Comparison of ENCODE assay signal across 8 cellular contexts in the genomic region with DNA sequence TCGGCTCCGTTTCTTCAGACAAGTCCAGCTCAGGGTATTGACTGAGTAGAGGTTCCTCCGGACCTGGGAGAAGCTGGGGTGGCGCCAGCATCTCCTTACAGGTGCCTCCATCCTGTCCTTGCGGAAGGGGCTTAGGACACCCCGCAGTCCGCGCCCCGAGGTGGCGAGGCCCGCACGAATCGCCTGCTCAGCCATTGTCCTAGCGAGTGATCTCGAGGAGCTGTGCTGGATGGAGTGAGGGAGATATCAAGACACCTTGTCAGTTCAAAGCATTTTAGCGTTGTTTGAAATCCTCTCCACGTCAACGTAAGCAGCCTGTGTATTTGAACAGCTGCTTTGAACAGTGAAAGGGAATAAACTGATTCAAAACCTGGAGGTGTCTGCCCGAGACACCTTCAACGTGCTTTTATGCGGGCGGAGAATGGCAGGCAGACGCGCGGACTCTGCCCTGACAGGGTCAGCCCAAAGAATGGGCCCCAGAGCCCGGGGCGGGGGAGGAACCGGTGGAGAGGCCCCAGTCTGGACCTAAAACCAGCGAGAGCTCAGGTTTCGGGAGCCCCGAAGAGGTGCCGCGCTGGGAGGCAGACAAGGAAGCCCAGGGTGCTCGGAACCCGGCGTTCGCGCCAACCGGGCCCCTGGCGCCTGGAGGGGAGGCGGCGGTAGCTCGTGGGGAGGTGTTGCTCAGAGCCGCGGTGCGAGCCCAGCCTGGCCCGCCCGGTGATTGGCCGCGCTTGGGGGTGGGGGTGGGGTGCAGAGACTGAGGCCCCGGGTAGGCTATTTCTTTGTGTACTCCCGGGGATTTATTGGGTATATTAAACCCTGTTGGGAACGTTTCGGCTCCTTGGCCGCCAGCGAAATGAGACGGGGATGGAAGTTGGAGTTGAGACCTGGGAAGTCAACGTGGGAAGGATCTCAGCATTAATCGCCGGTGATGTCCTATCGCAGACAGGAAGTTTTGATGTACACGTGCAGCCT. TPM values are rescaled to one million over a fixed set of nuclear protein-coding genes. Genes with fewer than 3 reads are reported as not detected.
DNase-seq lines count a peak whose midpoint lies in the region; ATAC-seq, FAIRE-seq and TF ChIP-seq lines count a peak whose summit lies in the region.

No MANE protein-coding gene starts in this region.

- intact Hi-C loops in naive thymus-derived CD4-positive, alpha-beta T cell (cut with micrococcal nuclease): loop anchor here (2.0 to 10.0 kb wide), 5 partner anchors 116 to 1907 kb away; a partner anchor contains a TSS

- CTCF ChIA-PET in naive thymus-derived CD4-positive, alpha-beta T cell (lab: Charles Lee): no interaction called here

- peaks cover 1% of the 10 kb centered on the region for H4K20me1 ChIP-seq in astrocyte (ENCODE audit: insufficient read depth, low read length)

- no peak for ATAC-seq in naive thymus-derived CD4-positive, alpha-beta T cell
- no peak for ATAC-seq in HG03571 (IDR thresholded peaks at IDR 0.05; ENCODE audit: unreplicated experiment)

- H3K79me2 ChIP-seq in astrocyte (ENCODE audit: insufficient read depth, low read length): peaks cover 13% of the 10 kb centered on the region

- H3K9me3 Mint-ChIP-seq in astrocyte (ENCODE audit: unreplicated experiment): peaks cover 6% of the 10 kb centered on the region
- peaks cover 0 to 9% (median 1%) of the 10 kb centered on the region in 11 donors for H3K9me3 Mint-ChIP-seq in naive thymus-derived CD4-positive, alpha-beta T cell

- peaks cover 70% of the 10 kb centered on the region for H3K27me3 ChIP-seq in astrocyte (ENCODE audit: insufficient read depth, low read length)
- peaks cover 35 to 55% of the 10 kb centered on the region in 2 donors for H3K27me3 ChIP-seq in naive thymus-derived CD4-positive, alpha-beta T cell (ENCODE audit: control insufficient read depth in 2 of 2, insufficient read depth in 2 of 2, low read length in 2 of 2)
- peaks cover 53% of the 10 kb centered on the region for H3K27me3 ChIP-seq in MG63

- H3K4me1 Mint-ChIP-seq in astrocyte (ENCODE audit: low read depth, unreplicated experiment): peaks cover 8% of the 10 kb centered on the region
- peaks cover 30 to 65% (median 51%) of the 10 kb centered on the region in 7 donors for H3K4me1 Mint-ChIP-seq in naive thymus-derived CD4-positive, alpha-beta T cell

- H3K9me3 ChIP-seq in astrocyte (ENCODE audit: insufficient read depth, low read depth, low read length): no peaks in the 10 kb centered on the region
- H3K9me3 ChIP-seq in naive thymus-derived CD4-positive, alpha-beta T cell (ENCODE audit: control insufficient read depth in 2 of 3, low read length in 3 of 3): no peaks in the 10 kb centered on the region
- no peaks in the 10 kb centered on the region for H3K9me3 ChIP-seq in MG63

- peak; percentile 54 for DNase-seq in DMS153 (lab: John Stamatoyannopoulos, UW)
- DNase-seq in NCI-H1092 (lab: John Stamatoyannopoulos, UW): peak; percentile 50
- no peak for DNase-seq in astrocyte (ENCODE audit: low read depth)
- no peak for DNase-seq in naive thymus-derived CD4-positive, alpha-beta T cell
- DNase-seq in GDM1 (lab: John Stamatoyannopoulos, UW): no peak
- DNase-seq in MG63: no peak
- no peak for DNase-seq in H54 (ENCODE audit: insufficient read length, low spot score)

- no peak overlapping the region for H3K9ac ChIP-seq in astrocyte (ENCODE audit: low read length)

- no peak overlapping the region for H3K27ac ChIP-seq in astrocyte (ENCODE audit: low read depth, low read length)
- H3K27ac ChIP-seq in naive thymus-derived CD4-positive, alpha-beta T cell (ENCODE audit: low read depth, low read length): no peak overlapping the region

- H3K36me3 ChIP-seq in astrocyte (ENCODE audit: insufficient read depth, low read length) (no peaks in the 10 kb centered on the region), MG63 (no peaks in the 10 kb centered on the region)
- no peaks in the 10 kb centered on the region for H3K36me3 ChIP-seq in naive thymus-derived CD4-positive, alpha-beta T cell (ENCODE audit: control insufficient read depth in 2 of 3, insufficient read depth in 3 of 3, low read length in 3 of 3)

- peaks cover 48% of the 10 kb centered on the region for H3K27me3 Mint-ChIP-seq in astrocyte (ENCODE audit: low read depth, unreplicated experiment)
- peaks cover 71 to 89% (median 84%) of the 10 kb centered on the region in 5 donors for H3K27me3 Mint-ChIP-seq in naive thymus-derived CD4-positive, alpha-beta T cell

- H3K27ac Mint-ChIP-seq in astrocyte (ENCODE audit: unreplicated experiment): no peak overlapping the region
- H3K27ac Mint-ChIP-seq in naive thymus-derived CD4-positive, alpha-beta T cell: peak overlapping the region in 1 of 9 donors; percentile 82

- peaks cover 35% of the 10 kb centered on the region for H3K4me1 ChIP-seq in astrocyte (ENCODE audit: insufficient read depth, low read length)
- H3K4me1 ChIP-seq in naive thymus-derived CD4-positive, alpha-beta T cell (ENCODE audit: control insufficient read depth in 2 of 2, insufficient read depth in 2 of 2, low read length in 2 of 2): peaks cover 17 to 26% of the 10 kb centered on the region in 2 donors

- H3K4me3 ChIP-seq in astrocyte (ENCODE audit: insufficient read depth, low read depth, low read length) (peak overlapping the region; percentile 35), MG63 (no peak overlapping the region)
- H3K4me3 ChIP-seq in naive thymus-derived CD4-positive, alpha-beta T cell (ENCODE audit: low read length): no peak overlapping the region

- POLR2A ChIA-PET in naive thymus-derived CD4-positive, alpha-beta T cell (lab: Charles Lee): interaction anchor here (0.6 kb wide), 1 partner anchor 1716 kb away, joined by 3 read pairs; no protein-coding TSS in a partner anchor

- FAIRE-seq in astrocyte (lab: Jason Lieb, UNC) (no peak), H54 (lab: Jason Lieb, UNC) (no peak)

- peak overlapping the region; percentile 85 for H3K4me2 ChIP-seq in astrocyte (ENCODE audit: low read length)

- H2AFZ ChIP-seq in astrocyte (ENCODE audit: low read depth, low read length): peak overlapping the region; percentile 62

- peak overlapping the region; percentile 76 for H3K4me3 Mint-ChIP-seq in astrocyte (ENCODE audit: unreplicated experiment)
- peak overlapping the region; percentile 58 to 92 (median 74) for H3K4me3 Mint-ChIP-seq in naive thymus-derived CD4-positive, alpha-beta T cell

- TF ChIP-seq POLR2A in H54 (IDR thresholded peaks at IDR 0.05; ENCODE audit: low read depth, low read length): no peak

- H3K36me3 Mint-ChIP-seq in astrocyte (ENCODE audit: low read depth, unreplicated experiment): no peaks in the 10 kb centered on the region
- H3K36me3 Mint-ChIP-seq in naive thymus-derived CD4-positive, alpha-beta T cell: peaks cover 0 to 4% (median 0%) of the 10 kb centered on the region in 5 donors

- TF ChIP-seq CTCF in astrocyte (IDR thresholded peaks at IDR 0.05; ENCODE audit: insufficient read depth, low read depth, low read length): no peak

RNA-seq across cellular contexts. Expression of a gene that starts 3.0 kb away (rescaled TPM):
- total RNA-seq in astrocyte: 1.9 and 2.1 TPM in 2 replicates
- not detected for total RNA-seq in naive thymus-derived CD4-positive, alpha-beta T cell
- polyA plus RNA-seq in naive thymus-derived CD4-positive, alpha-beta T cell: not detected
- 0.30 TPM in 1 of 2 replicates, not detected in the other for total RNA-seq in MG63 (2014; rRNA removed; shearing (Covaris generic); ENCODE audit: low replicate concordance)

Comparison
In these comparisons a context has a peak if more than half of its experiments do, and no peak if none do; other contexts are left out.
1. DNase-seq: peak in DMS153 (single experiment) and NCI-H1092 (single experiment); none in astrocyte (single experiment), naive thymus-derived CD4-positive, alpha-beta T cell (0 of 9), GDM1 (single experiment), MG63 (single experiment) and H54 (single experiment).